Comparison of ENCODE assay signal across 13 cellular contexts in the genomic region with DNA sequence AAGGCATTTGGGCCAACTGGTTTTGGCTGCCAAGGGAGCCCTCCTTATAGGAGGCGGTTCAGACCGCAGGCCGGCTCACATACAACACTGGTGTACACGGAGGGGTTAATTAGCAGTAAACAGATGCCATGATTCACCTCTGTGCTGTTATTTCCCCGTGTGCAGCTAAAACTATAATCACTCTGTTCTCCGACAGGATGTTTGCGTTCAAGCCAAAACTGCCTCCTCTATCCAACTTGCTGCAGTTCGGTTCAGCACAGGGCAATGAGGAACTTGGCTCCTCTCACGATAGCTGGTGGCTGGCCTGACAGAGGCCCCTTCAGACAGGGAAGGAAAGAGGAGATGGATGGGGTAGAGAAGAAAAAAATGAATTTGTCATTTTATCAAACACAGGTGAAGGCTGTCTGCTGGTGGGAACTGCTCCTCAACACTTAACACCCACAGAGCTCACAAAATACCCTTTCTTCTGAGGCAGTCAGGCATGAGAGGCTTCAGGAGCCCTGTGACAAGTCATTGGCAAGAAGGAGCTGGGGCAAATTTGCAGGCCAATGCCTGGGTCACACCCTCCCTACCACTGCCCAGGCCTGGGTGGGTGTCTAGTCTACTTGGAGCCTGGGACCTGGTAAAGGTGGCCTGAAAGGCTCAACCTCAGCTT. TPM values are rescaled to one million over a fixed set of nuclear protein-coding genes. Genes with fewer than 3 reads are reported as not detected.
DNase-seq lines count a peak whose midpoint lies in the region; ATAC-seq, FAIRE-seq and TF ChIP-seq lines count a peak whose summit lies in the region.
"Had no signal": no experiment of that assay in that cellular context is flagged by ENCODE, and none has a peak within 500 bp of the region (broad histone marks: within the 10 kb centered on the region; RNA-seq: fewer than 3 reads in every experiment).

No MANE protein-coding gene starts in this region.

- TF ChIP-seq RAD21 in neural cell (conservative IDR thresholded peaks at IDR 0.05), result no peak

- ATAC-seq in GM21619 (IDR thresholded peaks at IDR 0.05; ENCODE audit: unreplicated experiment), result no peak
- ATAC-seq in activated CD4-positive, alpha-beta T cell treated with anti-CD3 and anti-CD28 coated beads for 36 hours, result no peak

- FAIRE-seq in GM12892 (lab: Jason Lieb, UNC) (peak; percentile 80), bronchial epithelial cell (lab: Jason Lieb, UNC) (no peak)

- H3K4me3 ChIP-seq in NB4 (ENCODE audit: low read depth, low read length) (no peak overlapping the region), bronchial epithelial cell (ENCODE audit: low read depth, low read length) (no peak overlapping the region), neural cell (ENCODE audit: low read length) (no peak overlapping the region)

- TF ChIP-seq POLR2A in GM12892 (IDR thresholded peaks at IDR 0.05; ENCODE audit: low read depth, low read length) (no peak), NB4 (IDR thresholded peaks at IDR 0.05; ENCODE audit: extremely low read depth, insufficient read length) (no peak)

- no peaks in the 10 kb centered on the region for H3F3A ChIP-seq in neural cell (ENCODE audit: insufficient read depth, low read length, poor library complexity, severe bottlenecking)

- peak; percentile 16 for TF ChIP-seq EP300 in neural cell (conservative IDR thresholded peaks at IDR 0.05; ENCODE audit: poor library complexity, severe bottlenecking)

- TF ChIP-seq CTCF in NB4 (IDR thresholded peaks at IDR 0.05; ENCODE audit: low read depth, low read length) (no peak), bronchial epithelial cell (IDR thresholded peaks at IDR 0.05; ENCODE audit: insufficient read depth, low read length, severe bottlenecking) (no peak), neural cell (IDR thresholded peaks at IDR 0.05; ENCODE audit: poor library complexity, severe bottlenecking) (no peak)

- intact Hi-C loops in activated CD4-positive, alpha-beta T cell treated with anti-CD3 and anti-CD28 coated beads for 36 hours (cut with DNase I, micrococcal nuclease), result no loop called here

- peak overlapping the region; percentile 5 for H3K27ac ChIP-seq in neural cell (ENCODE audit: low read length)

- peaks cover 7% of the 10 kb centered on the region for H3K27me3 Mint-ChIP-seq in activated CD4-positive, alpha-beta T cell treated with anti-CD3 and anti-CD28 coated beads for 36 hours

- H3K27ac Mint-ChIP-seq in activated CD4-positive, alpha-beta T cell treated with anti-CD3 and anti-CD28 coated beads for 36 hours, result no peak overlapping the region
- H3K27ac Mint-ChIP-seq: activated T-helper 1 cell treated with anti-CD3 and anti-CD28 coated beads, Interleukin-12 subunit alpha, Interleukin-12 subunit beta, Interleukin-2, Interleukin-4 antibody, amounts not matched to agents 30 ng/mL and 10 ng/mL and 1 ng/mL, durations not matched to agents 14 hours and 24 hours and 36 hours had no signal

- H3K9me3 ChIP-seq in neural cell (ENCODE audit: low read length), result no peaks in the 10 kb centered on the region

- H3K4me3 Mint-ChIP-seq in activated CD4-positive, alpha-beta T cell treated with anti-CD3 and anti-CD28 coated beads for 36 hours, result no peak overlapping the region
- H3K4me3 Mint-ChIP-seq: activated T-helper 1 cell treated with anti-CD3 and anti-CD28 coated beads, Interleukin-12 subunit alpha, Interleukin-12 subunit beta, Interleukin-2, Interleukin-4 antibody, amounts not matched to agents 30 ng/mL and 10 ng/mL and 1 ng/mL, durations not matched to agents 14 hours and 24 hours and 36 hours had no signal

- no peaks in the 10 kb centered on the region for H3K36me3 Mint-ChIP-seq in activated CD4-positive, alpha-beta T cell treated with anti-CD3 and anti-CD28 coated beads for 36 hours (ENCODE audit: low read depth)

- no peak overlapping the region for H2AFZ ChIP-seq in neural cell (ENCODE audit: low read depth, low read length)

- H3K9ac ChIP-seq in neural cell (ENCODE audit: low read length), result no peak overlapping the region

- H3K36me3 ChIP-seq in bronchial epithelial cell (ENCODE audit: control insufficient read depth, insufficient read depth, low read length), result no peaks in the 10 kb centered on the region
- no peaks in the 10 kb centered on the region for H3K36me3 ChIP-seq in neural cell (ENCODE audit: insufficient read depth, low read length)

- DNase-seq in GM12892 (ENCODE audit: insufficient read length) (no peak), NB4 (ENCODE audit: low read depth) (peak; percentile 66), bronchial epithelial cell (ENCODE audit: low read depth) (peak; percentile 54), SHP77 treated with DMSO at 0.1 percent for 48 hours (lab: John Stamatoyannopoulos, UW) (no peak), ecto neural progenitor cell (ENCODE audit: low spot score) (no peak)
- no peak for DNase-seq in activated CD4-positive, alpha-beta T cell treated with anti-CD3 and anti-CD28 coated beads for 36 hours
- DNase-seq: GF-D8; NCI-H524; stimulated activated CD4-positive, alpha-beta T cell treated with anti-CD3 and anti-CD28 coated beads, Interleukin-4, amount 100 ng/mL, for 24 hours; stimulated activated naive CD4-positive, alpha-beta T cell had no signal

- H3K27me3 ChIP-seq in bronchial epithelial cell (ENCODE audit: control insufficient read depth, insufficient read depth, low read length) (no peaks in the 10 kb centered on the region), neural cell (ENCODE audit: insufficient read depth, low read depth, low read length) (no peaks in the 10 kb centered on the region)

- H3K4me1 Mint-ChIP-seq in activated CD4-positive, alpha-beta T cell treated with anti-CD3 and anti-CD28 coated beads for 36 hours, result no peaks in the 10 kb centered on the region

- H3K79me2 ChIP-seq in neural cell (replicated peaks; ENCODE audit: insufficient read depth, low read length), result no peaks in the 10 kb centered on the region

- POLR2A ChIA-PET in activated CD4-positive, alpha-beta T cell treated with anti-CD3 and anti-CD28 coated beads for 36 hours (lab: Charles Lee), result no interaction called here

- no peaks in the 10 kb centered on the region for H4K20me1 ChIP-seq in neural cell (ENCODE audit: insufficient read depth)

- no peaks in the 10 kb centered on the region for H3K9me3 Mint-ChIP-seq in activated CD4-positive, alpha-beta T cell treated with anti-CD3 and anti-CD28 coated beads for 36 hours (ENCODE audit: low read depth)
- H3K9me3 Mint-ChIP-seq: activated T-helper 1 cell treated with anti-CD3 and anti-CD28 coated beads, Interleukin-12 subunit alpha, Interleukin-12 subunit beta, Interleukin-2, Interleukin-4 antibody, amounts not matched to agents 30 ng/mL and 10 ng/mL and 1 ng/mL, durations not matched to agents 14 hours and 24 hours and 36 hours had no signal

- H3K4me2 ChIP-seq in neural cell (ENCODE audit: low read length), result no peak overlapping the region

- CTCF ChIA-PET in activated CD4-positive, alpha-beta T cell treated with anti-CD3 and anti-CD28 coated beads for 36 hours (lab: Charles Lee), result interaction anchor here (0.9 to 1.1 kb wide), 2 partner anchors 20 to 28 kb away, joined by 3 to 4 read pairs; no protein-coding TSS in a partner anchor

- no peaks in the 10 kb centered on the region for H3K9me2 ChIP-seq in neural cell (ENCODE audit: insufficient read depth, low read length)

TF ChIP-seq in neural cell, 6 proteins besides CTCF, POLR2A, EP300 and RAD21:
- no peak for TF ChIP-seq MXI1 (conservative IDR thresholded peaks at IDR 0.05; ENCODE audit: poor library complexity, severe bottlenecking)
- TF ChIP-seq POLR2AphosphoS5 (IDR thresholded peaks at IDR 0.05), result no peak
- no peak for TF ChIP-seq SMC3 (conservative IDR thresholded peaks at IDR 0.05; ENCODE audit: poor library complexity)
- TF ChIP-seq, protein P1, sequence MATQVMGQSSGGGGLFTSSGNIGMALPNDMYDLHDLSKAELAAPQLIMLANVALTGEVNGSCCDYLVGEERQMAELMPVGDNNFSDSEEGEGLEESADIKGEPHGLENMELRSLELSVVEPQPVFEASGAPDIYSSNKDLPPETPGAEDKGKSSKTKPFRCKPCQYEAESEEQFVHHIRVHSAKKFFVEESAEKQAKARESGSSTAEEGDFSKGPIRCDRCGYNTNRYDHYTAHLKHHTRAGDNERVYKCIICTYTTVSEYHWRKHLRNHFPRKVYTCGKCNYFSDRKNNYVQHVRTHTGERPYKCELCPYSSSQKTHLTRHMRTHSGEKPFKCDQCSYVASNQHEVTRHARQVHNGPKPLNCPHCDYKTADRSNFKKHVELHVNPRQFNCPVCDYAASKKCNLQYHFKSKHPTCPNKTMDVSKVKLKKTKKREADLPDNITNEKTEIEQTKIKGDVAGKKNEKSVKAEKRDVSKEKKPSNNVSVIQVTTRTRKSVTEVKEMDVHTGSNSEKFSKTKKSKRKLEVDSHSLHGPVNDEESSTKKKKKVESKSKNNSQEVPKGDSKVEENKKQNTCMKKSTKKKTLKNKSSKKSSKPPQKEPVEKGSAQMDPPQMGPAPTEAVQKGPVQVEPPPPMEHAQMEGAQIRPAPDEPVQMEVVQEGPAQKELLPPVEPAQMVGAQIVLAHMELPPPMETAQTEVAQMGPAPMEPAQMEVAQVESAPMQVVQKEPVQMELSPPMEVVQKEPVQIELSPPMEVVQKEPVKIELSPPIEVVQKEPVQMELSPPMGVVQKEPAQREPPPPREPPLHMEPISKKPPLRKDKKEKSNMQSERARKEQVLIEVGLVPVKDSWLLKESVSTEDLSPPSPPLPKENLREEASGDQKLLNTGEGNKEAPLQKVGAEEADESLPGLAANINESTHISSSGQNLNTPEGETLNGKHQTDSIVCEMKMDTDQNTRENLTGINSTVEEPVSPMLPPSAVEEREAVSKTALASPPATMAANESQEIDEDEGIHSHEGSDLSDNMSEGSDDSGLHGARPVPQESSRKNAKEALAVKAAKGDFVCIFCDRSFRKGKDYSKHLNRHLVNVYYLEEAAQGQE (IDR thresholded peaks at IDR 0.05; ENCODE audit: borderline replicate concordance), result no peak
- TF ChIP-seq EZH2 (IDR thresholded peaks at IDR 0.05; ENCODE audit: borderline replicate concordance, insufficient read depth, low read length, poor library complexity, severe bottlenecking), result no peak
- no peak for TF ChIP-seq TAF1 (IDR thresholded peaks at IDR 0.05; ENCODE audit: low read depth)
TF ChIP-seq in neural cell: peak in this region for 0.

RNA-seq across cellular contexts. Expression of a gene that starts 24.0 kb away (rescaled TPM):
- polyA plus RNA-seq in GM12892 (2012; ENCODE audit: missing spikeins), result 31.4 TPM
- 15.8 and 16.3 TPM in 2 replicates for total RNA-seq in bronchial epithelial cell
- 60.8 and 62.4 TPM in 2 replicates for polyA plus RNA-seq in neural cell
- polyA minus RNA-seq in neural cell, result 133 and 171 TPM in 2 replicates
- under 1 TPM in 1 of 2 experiments, not detected in 1; 0.18 TPM for total RNA-seq in activated CD4-positive, alpha-beta T cell treated with anti-CD3 and anti-CD28 coated beads for 36 hours
- total RNA-seq: activated T-helper 1 cell treated with anti-CD3 and anti-CD28 coated beads, Interleukin-12 subunit alpha, Interleukin-12 subunit beta, Interleukin-2, Interleukin-4 antibody, amounts not matched to agents 30 ng/mL and 10 ng/mL and 1 ng/mL, durations not matched to agents 14 hours and 24 hours and 36 hours had no signal

Comparison
In these comparisons a context has a peak if more than half of its experiments do, and no peak if none do; other contexts are left out.
1. DNase-seq: peak in NB4 (single experiment) and bronchial epithelial cell (single experiment); none in GM12892 (single experiment), SHP77 treated with DMSO at 0.1 percent for 48 hours (single experiment), activated CD4-positive, alpha-beta T cell treated with anti-CD3 and anti-CD28 coated beads for 36 hours (single experiment) and ecto neural progenitor cell (single experiment).
2. RNA of a gene that starts 24.0 kb away (total RNA-seq): 15.8 to 16.3 TPM in bronchial epithelial cell; 0.18 TPM in activated CD4-positive, alpha-beta T cell treated with anti-CD3 and anti-CD28 coated beads for 36 hours; every median in the first group is over 10 times any median in the second.